ENCODE assay signal across 13 cellular contexts in the genomic region with DNA sequence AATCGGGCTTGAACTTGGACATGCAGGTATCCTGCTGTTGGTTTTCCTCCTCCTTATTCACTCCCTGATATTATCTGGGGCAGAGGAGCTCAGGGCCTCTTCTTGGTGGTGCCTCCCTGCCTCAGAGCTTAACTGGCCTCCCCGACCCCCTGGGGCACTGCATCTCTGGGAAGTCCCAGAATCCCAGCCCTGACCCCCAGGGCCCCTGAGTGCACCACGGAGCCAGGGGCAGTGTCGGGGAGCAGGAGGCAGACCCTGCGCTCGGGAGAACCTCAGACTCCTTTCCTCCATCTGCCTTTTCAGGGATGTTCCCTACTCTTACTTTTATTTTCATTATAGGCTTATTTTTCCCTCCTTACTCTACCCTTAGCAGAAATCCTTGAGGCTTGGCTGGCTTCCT.
"Had no signal": no experiment of that assay in that cellular context is flagged by ENCODE, and none has a peak within 500 bp of the region (broad histone marks: within the 10 kb centered on the region; RNA-seq: fewer than 3 reads in every experiment).

No MANE protein-coding gene starts in this region.

- H3K4me3 ChIP-seq: ovary, tibial nerve had no signal

- DNase-seq: activated CD4-positive, alpha-beta T cell treated with anti-CD3 and anti-CD28 coated beads for 1 hour; activated naive CD4-positive, alpha-beta T cell treated with Interleukin-2 at 50 U/mL for 16 hours; central memory CD4-positive, alpha-beta T cell; cortex of kidney; effector CD4-positive, alpha-beta T cell; mammary epithelial cell; ovary; stimulated activated naive CD4-positive, alpha-beta T cell had no signal

- H3K36me3 Mint-ChIP-seq: brain had no signal

- H3K4me1 Mint-ChIP-seq: neural crest cell had no signal

- H3K27me3 ChIP-seq: ovary, tibial nerve had no signal

- H3K4me1 ChIP-seq: tibial nerve had no signal

- H3K36me3 ChIP-seq: ovary, tibial nerve had no signal

- H3K27ac Mint-ChIP-seq: T-helper 1 cell treated with Interleukin-12 subunit alpha and Interleukin-12 subunit beta and Interleukin-4 antibody, amounts not matched to agents 30 μg/mL and 1 μg/mL, for 36 hours had no signal

- H3K9me3 ChIP-seq: ovary had no signal

- H3K27ac ChIP-seq: ovary, tibial nerve had no signal

- ATAC-seq: left lobe of liver had no signal

- H3K4me3 Mint-ChIP-seq: brain; neural crest cell; T-helper 1 cell treated with Interleukin-12 subunit alpha and Interleukin-12 subunit beta and Interleukin-4 antibody, amounts not matched to agents 30 μg/mL and 1 μg/mL, for 36 hours had no signal
